27 cellular contexts compared by ENCODE assay signal in genomic region chr11:93099811-93100210, GRCh38.
DNase-seq lines count a peak whose midpoint lies in the region; ATAC-seq and TF ChIP-seq lines count a peak whose summit lies in the region.
"Had no signal": no experiment of that assay in that cellular context is flagged by ENCODE, and none has a peak within 500 bp of the region (broad histone marks: within the 10 kb centered on the region; RNA-seq: fewer than 3 reads in every experiment).

No MANE protein-coding gene starts in this region.

- H3K27me3 ChIP-seq in IMR-90 (ENCODE audit: control insufficient read depth, insufficient read depth, low read length) (no peaks in the 10 kb centered on the region), dorsolateral prefrontal cortex (no peaks in the 10 kb centered on the region)
- H3K27me3 ChIP-seq: hepatocyte, SJSA1 had no signal

- no peak overlapping the region for H3K4me3 Mint-ChIP-seq in nephron progenitor cell
- H3K4me3 Mint-ChIP-seq in activated CD8-positive, alpha-beta T cell treated with anti-CD3 and anti-CD28 coated beads for 36 hours, result no peak overlapping the region
- H3K4me3 Mint-ChIP-seq: activated naive CD8-positive, alpha-beta T cell treated with anti-CD3 and anti-CD28 coated beads for 36 hours; activated T-cell treated with anti-CD3 and anti-CD28 coated beads, Interleukin-2, amount 50 U/mL, for 72 hours; CD8-positive, alpha-beta memory T cell; T-helper 2 cell treated with Interferon-gamma antibody and Interleukin-4, amounts not matched to agents 5 μg/mL and 100 μg/mL, for 36 hours; type B pancreatic cell had no signal

- no peak overlapping the region for H2BK15ac ChIP-seq in IMR-90 (ENCODE audit: low read depth, low read length)

- no TSS peak for BruUV-seq in IMR-90 (replicated peaks; lab: Mats Ljungman, UMichigan)

- no peak overlapping the region for H3K56ac ChIP-seq in IMR-90 (ENCODE audit: extremely low read depth, insufficient read depth, low read length)

- no peak overlapping the region for H2BK120ac ChIP-seq in IMR-90 (ENCODE audit: low read depth, low read length)

- no peak overlapping the region for H2BK20ac ChIP-seq in IMR-90 (ENCODE audit: low read depth, low read length)

- no peak overlapping the region for H3K14ac ChIP-seq in IMR-90 (replicated peaks; ENCODE audit: low read depth, low read length)

- H2AK5ac ChIP-seq in IMR-90 (ENCODE audit: low read depth, low read length), result no peak overlapping the region

- H3K18ac ChIP-seq in IMR-90 (ENCODE audit: low read depth, low read length), result no peak overlapping the region

- no peak overlapping the region for H3K9ac ChIP-seq in IMR-90 (ENCODE audit: low read depth, low read length)
- H3K9ac ChIP-seq: KMS-11 had no signal

- in situ Hi-C loops in IMR-90 (cut with MboI; ENCODE audit: low sequenced_read_pairs), result no loop called here

- peak overlapping the region; percentile 14 for H2BK5ac ChIP-seq in IMR-90 (ENCODE audit: low read depth, low read length, poor library complexity, severe bottlenecking)

- H3K36me3 Mint-ChIP-seq in nephron progenitor cell (ENCODE audit: low read depth), result peaks cover 8% of the 10 kb centered on the region
- H3K36me3 Mint-ChIP-seq in activated CD8-positive, alpha-beta T cell treated with anti-CD3 and anti-CD28 coated beads for 36 hours (ENCODE audit: low read depth), result no peaks in the 10 kb centered on the region
- H3K36me3 Mint-ChIP-seq: activated naive CD8-positive, alpha-beta T cell treated with anti-CD3 and anti-CD28 coated beads for 36 hours; CD8-positive, alpha-beta memory T cell; type B pancreatic cell had no signal

- H4K8ac ChIP-seq in IMR-90 (ENCODE audit: low read depth in 2 of 2, low read length in 2 of 2), result no peak overlapping the region

- no peaks in the 10 kb centered on the region for H3K9me3 ChIP-seq in IMR-90 (ENCODE audit: control insufficient read depth, insufficient read depth, low read length)
- H3K9me3 ChIP-seq: SJSA1 had no signal

- peaks cover 6% of the 10 kb centered on the region for H3K4me1 ChIP-seq in IMR-90 (ENCODE audit: control insufficient read depth, insufficient read depth, low read length)
- H3K4me1 ChIP-seq: SJSA1 had no signal

- WGBS in IMR-90 (ENCODE audit: extremely low coverage in 2 of 2, insufficient read length in 1 of 2), 2 experiments, result 60% methylated on average over 1 of the region's 2 CpGs; no CpG with 5 or more reads in 1 of the 2 experiments

- DNase-seq in AG09309 (ENCODE audit: low read depth), result peak; percentile 7
- peak; percentile 77 for DNase-seq in IMR-90
- DNase-seq in epithelial cell of esophagus (ENCODE audit: low read depth), result peak; percentile 37
- DNase-seq in nephron progenitor cell, result no peak
- DNase-seq in stimulated activated CD4-positive, alpha-beta T cell treated with anti-CD3 and anti-CD28 coated beads, Interleukin-2, amount 100 ng/mL, for 24 hours, result no peak
- DNase-seq in dorsolateral prefrontal cortex, result no peak
- DNase-seq in NCI-H446 (lab: John Stamatoyannopoulos, UW), result no peak
- no peak for DNase-seq in activated CD8-positive, alpha-beta T cell treated with anti-CD3 and anti-CD28 coated beads for 36 hours
- DNase-seq: activated CD4-positive, CD25-positive, alpha-beta regulatory T cell; activated CD8-positive, alpha-beta memory T cell treated with anti-CD3 and anti-CD28 coated beads for 24 hours; activated naive CD8-positive, alpha-beta T cell treated with anti-CD3 and anti-CD28 coated beads for 36 hours; activated T-cell treated with anti-CD3 and anti-CD28 coated beads, Interleukin-2, amount 50 U/mL, for 72 hours; CD8-positive, alpha-beta memory T cell; central memory CD4-positive, alpha-beta T cell; DMS79 treated with DMSO at 0.1 percent for 48 hours; effector CD8-positive, alpha-beta T cell; NCI-H1105; NCI-H2171 treated with DMSO at 0.1 percent for 48 hours; NCI-H774; occipital lobe; right cardiac atrium; stimulated activated naive CD8-positive, alpha-beta T cell treated with anti-CD3 and anti-CD28 coated beads, Interleukin-15, Interleukin-2, amounts not matched to agents 100 U/mL and 50 U/mL, for 24 hours had no signal

- no peaks in the 10 kb centered on the region for H3K36me3 ChIP-seq in IMR-90 (ENCODE audit: control insufficient read depth, insufficient read depth, low read length)
- H3K36me3 ChIP-seq: SJSA1 had no signal

- no peak overlapping the region for H3K4ac ChIP-seq in IMR-90 (ENCODE audit: low read depth, low read length)

- H4K5ac ChIP-seq in IMR-90 (ENCODE audit: low read depth, low read length), result no peak overlapping the region

- ATAC-seq in IMR-90 (ENCODE audit: low read depth), result peak; percentile 91
- ATAC-seq in activated CD8-positive, alpha-beta T cell treated with anti-CD3 and anti-CD28 coated beads for 36 hours, result no peak
- ATAC-seq: activated T-cell treated with anti-CD3 and anti-CD28 coated beads, Interleukin-2, amount 50 U/mL, for 72 hours; right cardiac atrium; stimulated activated naive CD8-positive, alpha-beta T cell treated with anti-CD3 and anti-CD28 coated beads, Interleukin-15, Interleukin-2, amounts not matched to agents 100 U/mL and 50 U/mL, for 24 hours had no signal

- no peak overlapping the region for H2AFZ ChIP-seq in IMR-90 (replicated peaks; ENCODE audit: low read length, poor library complexity)
- H2AFZ ChIP-seq: hepatocyte had no signal

- CTCF ChIA-PET in IMR-90 (lab: Yijun Ruan, JAX), result interaction anchor here (0.8 to 1.8 kb wide), 2 partner anchors 8 to 10 kb away, joined by 3 to 8 read pairs; no protein-coding TSS in a partner anchor
- CTCF ChIA-PET in activated CD8-positive, alpha-beta T cell treated with anti-CD3 and anti-CD28 coated beads for 36 hours (lab: Charles Lee), result interaction anchor here (0.8 kb wide), 1 partner anchor 11 kb away, joined by 3 read pairs; no protein-coding TSS in a partner anchor

- no peak for TF ChIP-seq RAD21 in IMR-90 (IDR thresholded peaks at IDR 0.05; ENCODE audit: low read length)

- peak overlapping the region; percentile 75 for H3K27ac Mint-ChIP-seq in nephron progenitor cell
- no peak overlapping the region for H3K27ac Mint-ChIP-seq in activated CD8-positive, alpha-beta T cell treated with anti-CD3 and anti-CD28 coated beads for 36 hours
- H3K27ac Mint-ChIP-seq: activated naive CD8-positive, alpha-beta T cell treated with anti-CD3 and anti-CD28 coated beads for 36 hours; activated T-cell treated with anti-CD3 and anti-CD28 coated beads, Interleukin-2, amount 50 U/mL, for 72 hours; CD8-positive, alpha-beta memory T cell; T-helper 2 cell treated with Interferon-gamma antibody and Interleukin-4, amounts not matched to agents 5 μg/mL and 100 μg/mL, for 36 hours; type B pancreatic cell had no signal

- H3K4me1 Mint-ChIP-seq in nephron progenitor cell, result peaks cover 6% of the 10 kb centered on the region
- no peaks in the 10 kb centered on the region for H3K4me1 Mint-ChIP-seq in activated CD8-positive, alpha-beta T cell treated with anti-CD3 and anti-CD28 coated beads for 36 hours (ENCODE audit: low read depth)
- H3K4me1 Mint-ChIP-seq: activated naive CD8-positive, alpha-beta T cell treated with anti-CD3 and anti-CD28 coated beads for 36 hours; CD8-positive, alpha-beta memory T cell had no signal

- H3K27ac ChIP-seq in IMR-90 (ENCODE audit: insufficient read depth, low read length) (no peak overlapping the region), dorsolateral prefrontal cortex (no peak overlapping the region)
- H3K27ac ChIP-seq: hepatocyte, KMS-11, SJSA1 had no signal

- intact Hi-C loops in IMR-90 (cut with micrococcal nuclease), result no loop called here
- intact Hi-C loops in dorsolateral prefrontal cortex (cut with DNase I), result no loop called here
- intact Hi-C loops in activated CD8-positive, alpha-beta T cell treated with anti-CD3 and anti-CD28 coated beads for 36 hours (cut with micrococcal nuclease), result no loop called here

- TF ChIP-seq POLR2A in IMR-90 (IDR thresholded peaks at IDR 0.05; ENCODE audit: low read depth, low read length), result no peak

- no peak overlapping the region for H3K4me3 ChIP-seq in AG09309 (ENCODE audit: control insufficient read depth, low read depth, low read length)
- no peak overlapping the region for H3K4me3 ChIP-seq in IMR-90 (ENCODE audit: insufficient read depth, low read depth, low read length)
- H3K4me3 ChIP-seq in epithelial cell of esophagus (ENCODE audit: low read length), result no peak overlapping the region
- H3K4me3 ChIP-seq in dorsolateral prefrontal cortex, result no peak overlapping the region
- H3K4me3 ChIP-seq: hepatocyte, SJSA1 had no signal

- no peaks in the 10 kb centered on the region for H3K79me1 ChIP-seq in IMR-90 (ENCODE audit: low read depth in 1 of 2, low read length in 2 of 2)

- no peak overlapping the region for H3K23ac ChIP-seq in IMR-90 (ENCODE audit: low read depth, low read length)

- peaks cover 24% of the 10 kb centered on the region for H3K9me3 Mint-ChIP-seq in nephron progenitor cell
- peaks cover 5% of the 10 kb centered on the region for H3K9me3 Mint-ChIP-seq in activated CD8-positive, alpha-beta T cell treated with anti-CD3 and anti-CD28 coated beads for 36 hours

- H4K91ac ChIP-seq in IMR-90 (ENCODE audit: insufficient read depth, low read depth, low read length), result no peak overlapping the region

- H4K20me1 ChIP-seq in IMR-90 (ENCODE audit: insufficient read depth, low read length), result no peaks in the 10 kb centered on the region

- peaks cover 3% of the 10 kb centered on the region for H3K27me3 Mint-ChIP-seq in nephron progenitor cell (ENCODE audit: low read depth, poor library complexity)
- peaks cover 5% of the 10 kb centered on the region for H3K27me3 Mint-ChIP-seq in activated CD8-positive, alpha-beta T cell treated with anti-CD3 and anti-CD28 coated beads for 36 hours
- H3K27me3 Mint-ChIP-seq: activated naive CD8-positive, alpha-beta T cell treated with anti-CD3 and anti-CD28 coated beads for 36 hours; type B pancreatic cell had no signal

- peak overlapping the region; percentile 18; the same call in 1 of the 2 replicates for H3K4me2 ChIP-seq in IMR-90 (ENCODE audit: low read depth, low read length)
- H3K4me2 ChIP-seq: hepatocyte, KMS-11 had no signal

- dilution Hi-C loops in IMR-90 (cut with HindIII; ENCODE audit: low sequenced_read_pairs, unreplicated experiment), result no loop called here

- POLR2A ChIA-PET in IMR-90 (lab: Charles Lee; ENCODE audit: unreplicated experiment), result no interaction called here
- POLR2A ChIA-PET in activated CD8-positive, alpha-beta T cell treated with anti-CD3 and anti-CD28 coated beads for 36 hours (lab: Charles Lee), result no interaction called here

- no peak overlapping the region for H2AK9ac ChIP-seq in IMR-90 (replicated peaks; ENCODE audit: low read depth, low read length, poor library complexity)

- no peak for TF ChIP-seq CTCF in AG09309 (IDR thresholded peaks at IDR 0.05; ENCODE audit: control insufficient read depth, insufficient read depth, low read depth, low read length, missing control alignments)
- no peak for TF ChIP-seq CTCF in IMR-90 (conservative IDR thresholded peaks at IDR 0.05; ENCODE audit: low read depth, low read length)
- no peak for TF ChIP-seq CTCF in epithelial cell of esophagus (IDR thresholded peaks at IDR 0.05; ENCODE audit: insufficient read depth, low read depth, low read length, missing control alignments)
- TF ChIP-seq CTCF in nephron progenitor cell (IDR thresholded peaks at IDR 0.05), result no peak
- TF ChIP-seq CTCF in dorsolateral prefrontal cortex (IDR thresholded peaks at IDR 0.05 in 54 of 56, conservative IDR thresholded peaks at IDR 0.05 in 2 of 56; ENCODE audit: low read depth in 1 of 56, partially characterized antibody in 56 of 56), result no peak
- TF ChIP-seq CTCF in activated CD8-positive, alpha-beta T cell treated with anti-CD3 and anti-CD28 coated beads for 36 hours (IDR thresholded peaks at IDR 0.05), result no peak

- peaks cover 8% of the 10 kb centered on the region for H3K9me1 ChIP-seq in IMR-90 (ENCODE audit: insufficient read depth, low read length)

Comparison
In these comparisons a context has a peak if more than half of its experiments do, and no peak if none do; other contexts are left out.
1. DNase-seq: peak in AG09309 (single experiment), IMR-90 (single experiment) and epithelial cell of esophagus (single experiment); none in nephron progenitor cell (single experiment), stimulated activated CD4-positive, alpha-beta T cell treated with anti-CD3 and anti-CD28 coated beads, Interleukin-2, amount 100 ng/mL, for 24 hours (0 of 2), dorsolateral prefrontal cortex (0 of 10), NCI-H446 (0 of 2) and activated CD8-positive, alpha-beta T cell treated with anti-CD3 and anti-CD28 coated beads for 36 hours (single experiment).